ENCODE assay signal across 18 cellular contexts in genomic region chr19:5011476-5012238, GRCh38.
"Had no signal": no experiment of that assay in that cellular context is flagged by ENCODE, and none has a peak within 500 bp of the region (broad histone marks: within the 10 kb centered on the region; RNA-seq: fewer than 3 reads in every experiment).

No MANE protein-coding gene starts in this region.

- H3K9me3 Mint-ChIP-seq: activated naive CD4-positive, alpha-beta T cell treated with anti-CD3 and anti-CD28 coated beads for 36 hours; immature natural killer cell had no signal

- ATAC-seq: activated naive CD8-positive, alpha-beta T cell treated with anti-CD3 and anti-CD28 coated beads, Interleukin-2, amount 50 U/mL, for 24 hours; stimulated activated naive CD8-positive, alpha-beta T cell treated with anti-CD3 and anti-CD28 coated beads, Interleukin-15, Interleukin-2, amounts not matched to agents 100 U/mL and 50 U/mL, for 24 hours had no signal

- DNase-seq: activated CD4-positive, alpha-beta T cell treated with anti-CD3 and anti-CD28 coated beads for 1 hour; activated CD4-positive, alpha-beta T cell treated with anti-CD3 and anti-CD28 coated beads, Interleukin-2, amount 50 U/mL, for 4 hours; activated naive CD4-positive, alpha-beta T cell treated with anti-CD3 and anti-CD28 coated beads for 36 hours; activated naive CD8-positive, alpha-beta T cell treated with anti-CD3 and anti-CD28 coated beads, Interleukin-2, amount 50 U/mL, for 24 hours; immature natural killer cell; retina; stimulated activated CD4-positive, alpha-beta T cell treated with anti-CD3 and anti-CD28 coated beads, Interleukin-4, amount 100 ng/mL, for 4 hours; stimulated activated CD8-positive, alpha-beta memory T cell treated with anti-CD3 and anti-CD28 coated beads, Interleukin-4, amount 100 ng/mL, for 48 hours; stimulated activated naive CD8-positive, alpha-beta T cell treated with anti-CD3 and anti-CD28 coated beads, Interleukin-15, Interleukin-2, amounts not matched to agents 100 U/mL and 50 U/mL, for 24 hours; T-helper 1 cell had no signal

- FAIRE-seq: astrocyte, bronchial epithelial cell, endometrium had no signal

- H3K27me3 ChIP-seq: suprapubic skin had no signal

- H3K27ac ChIP-seq: SK-N-MC, suprapubic skin, VCaP had no signal

- H3K4me3 Mint-ChIP-seq: activated naive CD4-positive, alpha-beta T cell treated with anti-CD3 and anti-CD28 coated beads for 36 hours; activated naive CD8-positive, alpha-beta T cell treated with anti-CD3 and anti-CD28 coated beads, Interleukin-2, amount 50 U/mL, for 24 hours; immature natural killer cell had no signal

- H3K4me2 ChIP-seq: smooth muscle cell had no signal

- H3K4me3 ChIP-seq: SK-N-MC, smooth muscle cell, suprapubic skin had no signal

- H3K27ac Mint-ChIP-seq: activated naive CD4-positive, alpha-beta T cell treated with anti-CD3 and anti-CD28 coated beads for 36 hours; activated naive CD8-positive, alpha-beta T cell treated with anti-CD3 and anti-CD28 coated beads, Interleukin-2, amount 50 U/mL, for 24 hours; activated T-helper 2 cell treated with anti-CD3 and anti-CD28 coated beads, Interferon-gamma antibody, Interleukin-2, Interleukin-4, amounts not matched to agents 10 μg/mL and 5 μg/mL and 100 μg/mL, durations not matched to agents 14 hours and 24 hours and 36 hours; immature natural killer cell had no signal

- H3K27me3 Mint-ChIP-seq: activated naive CD8-positive, alpha-beta T cell treated with anti-CD3 and anti-CD28 coated beads, Interleukin-2, amount 50 U/mL, for 24 hours had no signal

- H3K9me3 ChIP-seq: suprapubic skin had no signal
